In the genomic region with DNA sequence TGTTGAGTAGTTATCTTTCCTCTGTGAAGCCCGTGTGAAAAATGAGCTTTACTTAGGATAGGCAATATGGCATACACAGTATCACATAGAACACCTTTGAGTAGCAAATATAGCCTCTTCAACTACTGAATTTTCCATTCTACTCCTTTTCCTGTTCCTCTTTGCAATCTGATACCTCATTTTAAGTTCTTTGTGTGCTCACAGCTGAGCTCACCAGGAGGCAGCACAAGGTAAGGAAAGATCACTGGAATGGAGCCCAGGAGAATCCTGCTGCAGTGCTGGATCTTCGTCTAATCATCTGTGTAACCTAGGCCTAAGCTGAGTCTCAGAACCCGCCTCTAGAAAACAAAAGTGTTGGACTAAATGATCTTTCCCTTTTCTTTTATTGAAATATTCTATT, we compare ENCODE assay signal across 8 cellular contexts.
A peak's percentile ranks its signal among the peaks of the same experiment; 100 is the strongest.
DNase-seq lines count a peak whose midpoint lies in the region; ATAC-seq and TF ChIP-seq lines count a peak whose summit lies in the region.

No MANE protein-coding gene starts in this region.

- no peaks in the 10 kb centered on the region for H3K27me3 ChIP-seq in BJ (ENCODE audit: control insufficient read depth, insufficient read depth, low read length)
- no peaks in the 10 kb centered on the region for H3K27me3 ChIP-seq in MG63

- ATAC-seq in HG03135 (IDR thresholded peaks at IDR 0.05; ENCODE audit: unreplicated experiment) = no peak
- no peak for ATAC-seq in HG03139 (IDR thresholded peaks at IDR 0.05; ENCODE audit: unreplicated experiment)

- H3K27ac ChIP-seq in RWPE1 = no peak overlapping the region

- POLR2A ChIA-PET in BJ (lab: Charles Lee) (no interaction called here), RWPE1 (lab: Yijun Ruan, JAX; ENCODE audit: low non-redundant PET) (no interaction called here)

- H3K4me3 Mint-ChIP-seq in glutamatergic neuron (ENCODE audit: unreplicated experiment) = peak overlapping the region; percentile 27

- H3K36me3 Mint-ChIP-seq in glutamatergic neuron (ENCODE audit: unreplicated experiment) = no peaks in the 10 kb centered on the region

- TF ChIP-seq CTCF in BJ (IDR thresholded peaks at IDR 0.05; ENCODE audit: insufficient read depth, low read depth, low read length) (peak; percentile 60), RWPE1 (conservative IDR thresholded peaks at IDR 0.05; ENCODE audit: low read depth) (no peak), glutamatergic neuron (IDR thresholded peaks at IDR 0.05; ENCODE audit: partially characterized antibody, unreplicated experiment) (no peak)

- no peaks in the 10 kb centered on the region for H3K4me1 Mint-ChIP-seq in glutamatergic neuron (ENCODE audit: low read depth, unreplicated experiment)

- H3K4me3 ChIP-seq in BJ (ENCODE audit: low read depth, low read length) = no peak overlapping the region
- no peak overlapping the region for H3K4me3 ChIP-seq in MG63

- DNase-seq in BJ (ENCODE audit: low read depth) = no peak
- DNase-seq in MG63 = peak; percentile 13
- peak; percentile 32 for DNase-seq in RWPE1 (ENCODE audit: low spot score)
- DNase-seq in glutamatergic neuron = peak; percentile 21
- no peak for DNase-seq in activated T-cell treated with anti-CD3 and anti-CD28 coated beads, Interleukin-2, amount 50 U/mL, for 48 hours
- no peak for DNase-seq in activated naive CD4-positive, alpha-beta T cell treated with anti-CD3 and anti-CD28 coated beads, Interleukin-2, amount 50 U/mL, for 16 hours

- H3K27me3 Mint-ChIP-seq in glutamatergic neuron (ENCODE audit: unreplicated experiment) = peaks cover 2% of the 10 kb centered on the region

- CTCF ChIA-PET in BJ (lab: Yijun Ruan, JAX) (interaction anchor here (1.5 to 1.9 kb wide), 4 partner anchors 9 to 112 kb away, joined by 3 to 20 read pairs (median 5); no protein-coding TSS in a partner anchor), RWPE1 (lab: Yijun Ruan, JAX) (no interaction called here)

- H3K36me3 ChIP-seq in BJ (ENCODE audit: control insufficient read depth, insufficient read depth, low read length) (no peaks in the 10 kb centered on the region), MG63 (no peaks in the 10 kb centered on the region)

- H3K9me3 ChIP-seq in MG63 = no peaks in the 10 kb centered on the region

- H3K9me3 Mint-ChIP-seq in glutamatergic neuron (ENCODE audit: unreplicated experiment) = no peaks in the 10 kb centered on the region

- H3K27ac Mint-ChIP-seq in glutamatergic neuron (ENCODE audit: unreplicated experiment) = peak overlapping the region; percentile 19

Comparison
In these comparisons a context has a peak if more than half of its experiments do, and no peak if none do; other contexts are left out.
1. DNase-seq: peak in MG63 (single experiment), RWPE1 (single experiment) and glutamatergic neuron (single experiment); none in BJ (single experiment), activated T-cell treated with anti-CD3 and anti-CD28 coated beads, Interleukin-2, amount 50 U/mL, for 48 hours (0 of 2) and activated naive CD4-positive, alpha-beta T cell treated with anti-CD3 and anti-CD28 coated beads, Interleukin-2, amount 50 U/mL, for 16 hours (single experiment).